In genomic region chr7:99102361-99102760, GRCh38 we compare ENCODE assay signal across 24 cellular contexts. TPM values are rescaled to one million over a fixed set of nuclear protein-coding genes. Genes with fewer than 3 reads are reported as not detected.
DNase-seq lines count a peak whose midpoint lies in the region.
"Had no signal": no experiment of that assay in that cellular context is flagged by ENCODE, and none has a peak within 500 bp of the region (broad histone marks: within the 10 kb centered on the region; RNA-seq: fewer than 3 reads in every experiment).

No MANE protein-coding gene starts in this region.

- no peaks in the 10 kb centered on the region for H3K9me3 ChIP-seq in skeletal muscle satellite cell (replicated peaks; ENCODE audit: low read length)
- H3K9me3 ChIP-seq: prostate gland, testis, vagina had no signal

- peak overlapping the region; percentile 71 for H3K9ac ChIP-seq in skeletal muscle satellite cell (ENCODE audit: low read depth, low read length)
- H3K9ac ChIP-seq: neural progenitor cell had no signal

- H3K9me3 Mint-ChIP-seq in activated CD4-positive, alpha-beta memory T cell treated with anti-CD3 and anti-CD28 coated beads for 36 hours, result peaks cover 25% of the 10 kb centered on the region

- H3K4me3 Mint-ChIP-seq in activated CD4-positive, alpha-beta memory T cell treated with anti-CD3 and anti-CD28 coated beads for 36 hours, result no peak overlapping the region
- H3K4me3 Mint-ChIP-seq: activated CD8-positive, alpha-beta T cell treated with anti-CD3 and anti-CD28 coated beads for 36 hours; H9; neural progenitor cell had no signal

- intact Hi-C loops in activated CD4-positive, alpha-beta memory T cell treated with anti-CD3 and anti-CD28 coated beads for 36 hours (cut with micrococcal nuclease), result loop anchor here (2.0 kb wide), 1 partner anchor 220 kb away; no protein-coding TSS in a partner anchor

- peaks cover 68% of the 10 kb centered on the region for H3K4me1 Mint-ChIP-seq in activated CD4-positive, alpha-beta memory T cell treated with anti-CD3 and anti-CD28 coated beads for 36 hours (ENCODE audit: low read depth)

- no peak overlapping the region for H3K27ac Mint-ChIP-seq in activated CD4-positive, alpha-beta memory T cell treated with anti-CD3 and anti-CD28 coated beads for 36 hours
- H3K27ac Mint-ChIP-seq: neural progenitor cell had no signal

- H3K27me3 Mint-ChIP-seq in activated CD4-positive, alpha-beta memory T cell treated with anti-CD3 and anti-CD28 coated beads for 36 hours, result no peaks in the 10 kb centered on the region
- H3K27me3 Mint-ChIP-seq: activated CD8-positive, alpha-beta T cell treated with anti-CD3 and anti-CD28 coated beads for 36 hours had no signal

- CTCF ChIA-PET in activated CD4-positive, alpha-beta memory T cell treated with anti-CD3 and anti-CD28 coated beads for 36 hours (lab: Charles Lee), result no interaction called here

- H3K4me1 ChIP-seq in skeletal muscle satellite cell (ENCODE audit: control insufficient read depth, insufficient read depth, low read length), result peaks cover 37% of the 10 kb centered on the region
- H3K4me1 ChIP-seq: prostate gland had no signal

- H3K27ac ChIP-seq in epithelial cell of prostate, result peak overlapping the region; percentile 72
- H3K27ac ChIP-seq: neural progenitor cell, prostate gland had no signal

- H3K4me2 ChIP-seq in skeletal muscle satellite cell (ENCODE audit: low read length), result peak overlapping the region; percentile 73
- H3K4me2 ChIP-seq: neural progenitor cell had no signal

- H3K36me3 Mint-ChIP-seq in activated CD4-positive, alpha-beta memory T cell treated with anti-CD3 and anti-CD28 coated beads for 36 hours, result peaks cover 26% of the 10 kb centered on the region

- H3K4me3 ChIP-seq in skeletal muscle satellite cell (ENCODE audit: low read length), result no peak overlapping the region
- H3K4me3 ChIP-seq: GM12878, neural progenitor cell, prostate gland, skin epidermis, testis, vagina had no signal

- in situ Hi-C loops in ACHN (cut with HindIII; ENCODE audit: low pct_ligation_motif_present, low pct_unique_long_range_greater_than_20kb, low sequenced_read_pairs), result no loop called here

- POLR2A ChIA-PET in activated CD4-positive, alpha-beta memory T cell treated with anti-CD3 and anti-CD28 coated beads for 36 hours (lab: Charles Lee), result no interaction called here

- H3K27me3 ChIP-seq in skeletal muscle satellite cell (ENCODE audit: control insufficient read depth, insufficient read depth, low read length), result no peaks in the 10 kb centered on the region
- H3K27me3 ChIP-seq: neural progenitor cell, testis, vagina had no signal

- H3K36me3 ChIP-seq in skeletal muscle satellite cell (ENCODE audit: insufficient read depth, low read length), result no peaks in the 10 kb centered on the region
- H3K36me3 ChIP-seq: neural progenitor cell, prostate gland, vagina had no signal

- DNase-seq in EL (peak; percentile 48), RKO (ENCODE audit: low spot score) (peak; percentile 18), epithelial cell of prostate (ENCODE audit: low read depth, low spot score) (no peak), NCI-H1417 (lab: John Stamatoyannopoulos, UW) (no peak), ACHN (no peak)
- DNase-seq in activated CD4-positive, alpha-beta memory T cell treated with anti-CD3 and anti-CD28 coated beads for 36 hours, result no peak
- no peak for DNase-seq in stimulated activated CD4-positive, alpha-beta T cell treated with anti-CD3 and anti-CD28 coated beads, Interleukin-15, amount 100 ng/mL, for 24 hours
- DNase-seq: activated gamma-delta T cell; C1 segment of cervical spinal cord; Caco-2; DMS79 treated with DMSO at 0.1 percent for 48 hours; effector CD8-positive, alpha-beta T cell; H9; NCI-H1092 treated with DMSO at 0.1 percent for 48 hours; NCI-H2029 treated with DMSO at 0.1 percent for 48 hours; SHP77; testis had no signal

RNA-seq across cellular contexts. Expression of gene SMURF1, which starts 41.5 kb away (rescaled TPM):
- 15.1 and 19.5 TPM in 2 replicates for total RNA-seq in skeletal muscle satellite cell (2012; rRNA removed)
- total RNA-seq in activated CD4-positive, alpha-beta memory T cell treated with anti-CD3 and anti-CD28 coated beads for 36 hours, result 10 to 100 TPM; 14.0 to 16.2 TPM

Comparison
In these comparisons a context has a peak if more than half of its experiments do, and no peak if none do; other contexts are left out.
1. DNase-seq: peak in EL (single experiment) and RKO (single experiment); none in epithelial cell of prostate (single experiment), activated CD4-positive, alpha-beta memory T cell treated with anti-CD3 and anti-CD28 coated beads for 36 hours (single experiment), NCI-H1417 (0 of 3), ACHN (single experiment) and stimulated activated CD4-positive, alpha-beta T cell treated with anti-CD3 and anti-CD28 coated beads, Interleukin-15, amount 100 ng/mL, for 24 hours (single experiment).